Comparison of ENCODE assay signal across 19 cellular contexts in the genomic region with DNA sequence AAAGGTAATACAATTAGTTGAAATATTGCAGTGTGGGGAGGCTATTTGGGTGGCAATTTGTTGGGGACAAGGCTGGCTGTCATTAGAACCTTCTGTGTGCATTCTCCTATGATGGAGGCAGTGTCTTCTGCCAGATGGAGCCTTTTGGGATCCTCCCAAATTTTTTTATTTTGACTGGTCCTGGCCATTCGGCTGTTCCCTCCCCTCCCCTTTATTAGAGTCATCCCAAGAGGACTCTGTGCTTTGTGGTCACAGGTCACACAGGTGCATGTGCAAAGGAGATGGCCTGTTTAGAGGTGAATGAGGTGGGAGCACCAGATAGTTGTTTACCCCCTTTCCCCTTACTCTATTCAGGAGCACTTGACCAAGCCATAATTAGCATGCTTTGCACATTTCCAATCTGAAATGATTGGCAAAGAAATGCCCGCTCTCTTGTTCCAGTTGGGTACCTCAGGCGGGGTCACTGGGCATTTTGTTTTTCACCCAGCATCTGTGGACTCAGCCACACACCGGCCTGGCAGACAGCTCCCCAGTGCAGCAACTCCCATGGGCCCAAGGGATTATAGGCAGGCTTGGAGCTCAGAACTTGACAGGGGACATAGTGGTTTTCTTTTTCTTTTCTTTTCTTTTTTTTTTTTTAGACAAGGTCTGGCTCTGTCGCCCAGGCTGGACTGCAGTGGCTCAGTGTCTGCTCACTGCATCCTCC. TPM values are rescaled to one million over a fixed set of nuclear protein-coding genes. Genes with fewer than 3 reads are reported as not detected.
A peak's percentile ranks its signal among the peaks of the same experiment; 100 is the strongest.
DNase-seq lines count a peak whose midpoint lies in the region; ATAC-seq and TF ChIP-seq lines count a peak whose summit lies in the region.
"Had no signal": no experiment of that assay in that cellular context is flagged by ENCODE, and none has a peak within 500 bp of the region (broad histone marks: within the 10 kb centered on the region; RNA-seq: fewer than 3 reads in every experiment).

No MANE protein-coding gene starts in this region.

- H3K36me3 Mint-ChIP-seq in natural killer cell = no peaks in the 10 kb centered on the region
- no peaks in the 10 kb centered on the region for H3K36me3 Mint-ChIP-seq in natural killer cell treated with Interleukin-12 subunit alpha and Interleukin-12 subunit beta and Interleukin-15 and Interleukin-18, amount 100 ng/mL, for 72 hours
- no peaks in the 10 kb centered on the region for H3K36me3 Mint-ChIP-seq in T-helper 17 cell (ENCODE audit: low read depth)
- peaks cover 36% of the 10 kb centered on the region for H3K36me3 Mint-ChIP-seq in stimulated activated effector memory CD8-positive, alpha-beta T cell treated with anti-CD3 and anti-CD28 coated beads, Interleukin-12 subunit alpha, Interleukin-12 subunit beta, amount 100 ng/mL, for 72 hours
- H3K36me3 Mint-ChIP-seq: IgD-negative memory B cell had no signal

- H3K27ac Mint-ChIP-seq in natural killer cell (peak overlapping the region; percentile 52 to 84), T-helper 17 cell (peak overlapping the region; percentile 90)
- H3K27ac Mint-ChIP-seq in natural killer cell treated with Interleukin-12 subunit alpha and Interleukin-12 subunit beta and Interleukin-15 and Interleukin-18, amount 100 ng/mL, for 72 hours = peak overlapping the region in 1 of 2 donors; percentile 48
- peak overlapping the region; percentile 93 for H3K27ac Mint-ChIP-seq in stimulated activated effector memory CD8-positive, alpha-beta T cell treated with anti-CD3 and anti-CD28 coated beads, Interleukin-12 subunit alpha, Interleukin-12 subunit beta, amount 100 ng/mL, for 72 hours
- H3K27ac Mint-ChIP-seq: activated CD4-positive, alpha-beta memory T cell treated with anti-CD3 and anti-CD28 coated beads, Interleukin-2, amount 10 ng/mL, durations not matched to agents 7 days and 5 days; dendritic cell treated with granulocyte-macrophage colony-stimulating factor and Interleukin-4, amounts not matched to agents 40 ng/mL and 50 ng/mL, for 4 days had no signal

- H3K9me3 ChIP-seq in T-helper 17 cell (ENCODE audit: control insufficient read depth, low read length, poor library complexity, severe bottlenecking) (no peaks in the 10 kb centered on the region), tibial artery (no peaks in the 10 kb centered on the region)
- H3K9me3 ChIP-seq: lower lobe of right lung had no signal

- H3K4me3 Mint-ChIP-seq in natural killer cell (no peak overlapping the region), T-helper 17 cell (no peak overlapping the region)
- no peak overlapping the region for H3K4me3 Mint-ChIP-seq in natural killer cell treated with Interleukin-12 subunit alpha and Interleukin-12 subunit beta and Interleukin-15 and Interleukin-18, amount 100 ng/mL, for 72 hours
- no peak overlapping the region for H3K4me3 Mint-ChIP-seq in stimulated activated effector memory CD8-positive, alpha-beta T cell treated with anti-CD3 and anti-CD28 coated beads, Interleukin-12 subunit alpha, Interleukin-12 subunit beta, amount 100 ng/mL, for 72 hours
- H3K4me3 Mint-ChIP-seq: activated CD4-positive, alpha-beta memory T cell treated with anti-CD3 and anti-CD28 coated beads, Interleukin-2, amount 10 ng/mL, durations not matched to agents 7 days and 5 days; dendritic cell treated with granulocyte-macrophage colony-stimulating factor and Interleukin-4, amounts not matched to agents 40 ng/mL and 50 ng/mL, for 4 days had no signal

- DNase-seq in natural killer cell (no peak), T-helper 17 cell (no peak), left lobe of liver (ENCODE audit: low spot score) (no peak), tibial artery (no peak), COR-L47 (lab: John Stamatoyannopoulos, UW) (no peak)
- DNase-seq in natural killer cell treated with Interleukin-12 subunit alpha and Interleukin-12 subunit beta and Interleukin-15 and Interleukin-18, amount 100 ng/mL, for 72 hours (ENCODE audit: low spot score) = no peak
- DNase-seq in stimulated activated effector memory CD8-positive, alpha-beta T cell treated with anti-CD3 and anti-CD28 coated beads, Interleukin-12 subunit alpha, Interleukin-12 subunit beta, amount 100 ng/mL, for 72 hours (ENCODE audit: low spot score in 2 of 2) = no peak
- DNase-seq in effector CD4-positive, alpha-beta T cell = no peak
- DNase-seq: activated CD4-positive, alpha-beta memory T cell treated with anti-CD3 and anti-CD28 coated beads, Interleukin-2, amount 10 ng/mL, durations not matched to agents 7 days and 5 days; activated naive CD4-positive, alpha-beta T cell treated with Interleukin-2 at 50 U/mL for 16 hours; activated T-cell treated with anti-CD3 and anti-CD28 coated beads, Interleukin-2, amount 50 U/mL, for 1 hour; lower lobe of right lung; NCI-H1105 treated with DMSO at 0.1 percent for 48 hours; NCI-H2029 treated with DMSO at 0.1 percent for 48 hours; PC-9; Right ventricle myocardium superior had no signal

- no peaks in the 10 kb centered on the region for H3K36me3 ChIP-seq in tibial artery
- H3K36me3 ChIP-seq: cardiac muscle cell, lower lobe of right lung had no signal

- H3K27me3 ChIP-seq in tibial artery = no peaks in the 10 kb centered on the region
- H3K27me3 ChIP-seq: cardiac muscle cell had no signal

- no peaks in the 10 kb centered on the region for H3K27me3 Mint-ChIP-seq in natural killer cell (ENCODE audit: low read depth in 2 of 2)
- H3K27me3 Mint-ChIP-seq in natural killer cell treated with Interleukin-12 subunit alpha and Interleukin-12 subunit beta and Interleukin-15 and Interleukin-18, amount 100 ng/mL, for 72 hours = no peaks in the 10 kb centered on the region
- no peaks in the 10 kb centered on the region for H3K27me3 Mint-ChIP-seq in T-helper 17 cell
- H3K27me3 Mint-ChIP-seq: activated CD4-positive, alpha-beta memory T cell treated with anti-CD3 and anti-CD28 coated beads, Interleukin-2, amount 10 ng/mL, durations not matched to agents 7 days and 5 days; dendritic cell treated with granulocyte-macrophage colony-stimulating factor and Interleukin-4, amounts not matched to agents 40 ng/mL and 50 ng/mL, for 4 days; IgD-negative memory B cell had no signal

- no peak for TF ChIP-seq CTCF in natural killer cell (IDR thresholded peaks at IDR 0.05)
- TF ChIP-seq CTCF in tibial artery (IDR thresholded peaks at IDR 0.05) = no peak

- H3K4me1 Mint-ChIP-seq in natural killer cell = peaks cover 66 to 79% of the 10 kb centered on the region in 2 donors
- peaks cover 45 to 57% of the 10 kb centered on the region in 2 donors for H3K4me1 Mint-ChIP-seq in natural killer cell treated with Interleukin-12 subunit alpha and Interleukin-12 subunit beta and Interleukin-15 and Interleukin-18, amount 100 ng/mL, for 72 hours (ENCODE audit: low read depth in 2 of 2)
- peaks cover 50% of the 10 kb centered on the region for H3K4me1 Mint-ChIP-seq in T-helper 17 cell
- peaks cover 81% of the 10 kb centered on the region for H3K4me1 Mint-ChIP-seq in stimulated activated effector memory CD8-positive, alpha-beta T cell treated with anti-CD3 and anti-CD28 coated beads, Interleukin-12 subunit alpha, Interleukin-12 subunit beta, amount 100 ng/mL, for 72 hours

- intact Hi-C loops in natural killer cell (cut with micrococcal nuclease) = no loop called here
- intact Hi-C loops in tibial artery (cut with DNase I; ENCODE audit: low total_unique reads) = no loop called here

- peaks cover 0 to 68% (median 46%) of the 10 kb centered on the region in 4 donors for H3K4me1 ChIP-seq in tibial artery

- no peak for ATAC-seq in natural killer cell
- no peak for ATAC-seq in natural killer cell treated with Interleukin-12 subunit alpha and Interleukin-12 subunit beta and Interleukin-15 and Interleukin-18, amount 100 ng/mL, for 72 hours
- no peak for ATAC-seq in T-helper 17 cell
- ATAC-seq in left lobe of liver = peak; percentile 57
- ATAC-seq in stimulated activated effector memory CD8-positive, alpha-beta T cell treated with anti-CD3 and anti-CD28 coated beads, Interleukin-12 subunit alpha, Interleukin-12 subunit beta, amount 100 ng/mL, for 72 hours = no peak
- ATAC-seq: lower lobe of right lung had no signal

- no peak overlapping the region for H3K27ac ChIP-seq in tibial artery
- H3K27ac ChIP-seq: cardiac muscle cell, lower lobe of right lung, PC-9 had no signal

- peaks cover 0 to 2% of the 10 kb centered on the region in 2 donors for H3K9me3 Mint-ChIP-seq in natural killer cell
- H3K9me3 Mint-ChIP-seq in natural killer cell treated with Interleukin-12 subunit alpha and Interleukin-12 subunit beta and Interleukin-15 and Interleukin-18, amount 100 ng/mL, for 72 hours = no peaks in the 10 kb centered on the region
- no peaks in the 10 kb centered on the region for H3K9me3 Mint-ChIP-seq in stimulated activated effector memory CD8-positive, alpha-beta T cell treated with anti-CD3 and anti-CD28 coated beads, Interleukin-12 subunit alpha, Interleukin-12 subunit beta, amount 100 ng/mL, for 72 hours
- H3K9me3 Mint-ChIP-seq: activated CD4-positive, alpha-beta memory T cell treated with anti-CD3 and anti-CD28 coated beads, Interleukin-2, amount 10 ng/mL, durations not matched to agents 7 days and 5 days; dendritic cell treated with granulocyte-macrophage colony-stimulating factor and Interleukin-4, amounts not matched to agents 40 ng/mL and 50 ng/mL, for 4 days had no signal

- no peak overlapping the region for H3K4me3 ChIP-seq in tibial artery
- H3K4me3 ChIP-seq: cardiac muscle cell, lower lobe of right lung, PC-9 had no signal

RNA-seq across cellular contexts. Expression of a gene that starts 19.8 kb away (rescaled TPM):
- total RNA-seq in natural killer cell (100 to 1,000 TPM; 209 to 232 (median 230) TPM), T-helper 17 cell (100 to 1,000 TPM; 129 to 153 TPM), left lobe of liver (36.1 TPM)
- total RNA-seq in natural killer cell treated with Interleukin-12 subunit alpha and Interleukin-12 subunit beta and Interleukin-15 and Interleukin-18, amount 100 ng/mL, for 72 hours = 100 to 1,000 TPM; 171 to 224 TPM
